Comparison of ENCODE assay signal across 8 cellular contexts in the genomic region with DNA sequence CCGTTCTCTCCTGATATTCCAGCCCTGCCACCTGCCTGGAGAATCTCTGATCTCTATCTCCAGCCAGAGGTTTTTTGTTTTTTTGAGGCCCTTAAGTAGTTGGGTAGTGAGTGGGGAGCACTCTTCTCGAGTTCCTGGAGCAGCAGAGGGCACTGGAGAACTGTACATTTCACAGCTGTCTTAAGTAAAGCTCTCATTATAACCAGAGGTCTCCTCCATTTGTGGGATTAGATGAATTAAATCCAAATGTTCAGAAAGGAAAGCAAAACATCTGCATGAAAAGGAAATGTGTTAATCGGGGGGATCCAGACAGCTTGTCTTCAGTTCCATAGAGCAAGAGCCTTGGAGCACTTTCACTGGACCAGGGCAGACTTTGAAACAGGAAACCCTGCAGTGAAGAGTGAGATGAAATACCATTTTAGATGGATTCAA. TPM values are rescaled to one million over a fixed set of nuclear protein-coding genes. Genes with fewer than 3 reads are reported as not detected.
DNase-seq lines count a peak whose midpoint lies in the region; ATAC-seq and TF ChIP-seq lines count a peak whose summit lies in the region.

No MANE protein-coding gene starts in this region.

- no peak for TF ChIP-seq POLR2A in sigmoid colon (IDR thresholded peaks at IDR 0.05)

- H3K27me3 ChIP-seq in BJ (ENCODE audit: control insufficient read depth, insufficient read depth, low read length) (no peaks in the 10 kb centered on the region), sigmoid colon (no peaks in the 10 kb centered on the region)

- no peak overlapping the region for H3K4me3 Mint-ChIP-seq in activated T-helper 2 cell treated with anti-CD3 and anti-CD28 coated beads, Interferon-gamma antibody, Interleukin-2, Interleukin-4, amounts not matched to agents 10 μg/mL and 5 μg/mL and 100 μg/mL, durations not matched to agents 14 hours and 24 hours and 36 hours (ENCODE audit: low read depth)
- H3K4me3 Mint-ChIP-seq in progenitor cell of endocrine pancreas (ENCODE audit: low read depth) = no peak overlapping the region

- POLR2A ChIA-PET in BJ (lab: Charles Lee) = no interaction called here

- no peaks in the 10 kb centered on the region for H3K36me3 Mint-ChIP-seq in activated T-helper 2 cell treated with anti-CD3 and anti-CD28 coated beads, Interferon-gamma antibody, Interleukin-2, Interleukin-4, amounts not matched to agents 10 μg/mL and 5 μg/mL and 100 μg/mL, durations not matched to agents 14 hours and 24 hours and 36 hours (ENCODE audit: low read depth)
- H3K36me3 Mint-ChIP-seq in progenitor cell of endocrine pancreas (ENCODE audit: insufficient read depth) = no peaks in the 10 kb centered on the region

- DNase-seq in BJ (ENCODE audit: low read depth) (no peak), left kidney (ENCODE audit: low read depth, low spot score) (peak; percentile 65), sigmoid colon (no peak), DMS79 (lab: John Stamatoyannopoulos, UW) (no peak), progenitor cell of endocrine pancreas (ENCODE audit: low spot score, unreplicated experiment) (no peak)
- DNase-seq in activated T-helper 2 cell treated with anti-CD3 and anti-CD28 coated beads, Interferon-gamma antibody, Interleukin-2, Interleukin-4, amounts not matched to agents 10 μg/mL and 5 μg/mL and 100 μg/mL, durations not matched to agents 14 hours and 24 hours and 36 hours (ENCODE audit: low spot score) = no peak

- TF ChIP-seq EP300 in Ishikawa (IDR thresholded peaks at IDR 0.05; ENCODE audit: borderline replicate concordance) (no peak), sigmoid colon (IDR thresholded peaks at IDR 0.05) (no peak)

- no peak for ATAC-seq in HG02840 (IDR thresholded peaks at IDR 0.05; ENCODE audit: low FRiP score, unreplicated experiment)

- H3K27me3 Mint-ChIP-seq in activated T-helper 2 cell treated with anti-CD3 and anti-CD28 coated beads, Interferon-gamma antibody, Interleukin-2, Interleukin-4, amounts not matched to agents 10 μg/mL and 5 μg/mL and 100 μg/mL, durations not matched to agents 14 hours and 24 hours and 36 hours (ENCODE audit: low read depth) = peaks cover 4% of the 10 kb centered on the region
- H3K27me3 Mint-ChIP-seq in progenitor cell of endocrine pancreas = no peaks in the 10 kb centered on the region

- CTCF ChIA-PET in BJ (lab: Yijun Ruan, JAX) = interaction anchor here (0.9 to 5.6 kb wide), 6 partner anchors 33 to 645 kb away, joined by 3 to 92 read pairs (median 4); a partner anchor contains a TSS

- 39 to 68% methylated on average over 3 of the region's 3 CpGs for WGBS in sigmoid colon, 2 donors

- intact Hi-C loops in activated T-helper 2 cell treated with anti-CD3 and anti-CD28 coated beads, Interferon-gamma antibody, Interleukin-2, Interleukin-4, amounts not matched to agents 10 μg/mL and 5 μg/mL and 100 μg/mL, durations not matched to agents 14 hours and 24 hours and 36 hours (cut with micrococcal nuclease) = no loop called here
- intact Hi-C loops in sigmoid colon (cut with DNase I) = no loop called here

- peak overlapping the region in 1 of 4 donors; percentile 12 for H3K27ac ChIP-seq in sigmoid colon

- H3K4me3 ChIP-seq in BJ (ENCODE audit: low read depth, low read length) (no peak overlapping the region), sigmoid colon (no peak overlapping the region)

- H3K36me3 ChIP-seq in BJ (ENCODE audit: control insufficient read depth, insufficient read depth, low read length) (no peaks in the 10 kb centered on the region), sigmoid colon (no peaks in the 10 kb centered on the region)

- TF ChIP-seq CTCF in BJ (IDR thresholded peaks at IDR 0.05; ENCODE audit: insufficient read depth, low read depth, low read length) = peak; percentile 36; the same call in 1 of the 2 replicates
- no peak for TF ChIP-seq CTCF in sigmoid colon (IDR thresholded peaks at IDR 0.05)
- no peak for TF ChIP-seq CTCF in progenitor cell of endocrine pancreas (IDR thresholded peaks at IDR 0.05; ENCODE audit: unreplicated experiment)

- H3K4me1 ChIP-seq in sigmoid colon = no peaks in the 10 kb centered on the region

- TF ChIP-seq RAD21 in Ishikawa (IDR thresholded peaks at IDR 0.05; ENCODE audit: low read depth) = peak; percentile 33

- H3K27ac Mint-ChIP-seq in activated T-helper 2 cell treated with anti-CD3 and anti-CD28 coated beads, Interferon-gamma antibody, Interleukin-2, Interleukin-4, amounts not matched to agents 10 μg/mL and 5 μg/mL and 100 μg/mL, durations not matched to agents 14 hours and 24 hours and 36 hours = peak overlapping the region; percentile 6
- no peak overlapping the region for H3K27ac Mint-ChIP-seq in progenitor cell of endocrine pancreas

- peaks cover 17% of the 10 kb centered on the region for H3K4me1 Mint-ChIP-seq in activated T-helper 2 cell treated with anti-CD3 and anti-CD28 coated beads, Interferon-gamma antibody, Interleukin-2, Interleukin-4, amounts not matched to agents 10 μg/mL and 5 μg/mL and 100 μg/mL, durations not matched to agents 14 hours and 24 hours and 36 hours (ENCODE audit: low read depth)
- peaks cover 9% of the 10 kb centered on the region for H3K4me1 Mint-ChIP-seq in progenitor cell of endocrine pancreas (ENCODE audit: low read depth)

- no peaks in the 10 kb centered on the region for H3K9me3 Mint-ChIP-seq in activated T-helper 2 cell treated with anti-CD3 and anti-CD28 coated beads, Interferon-gamma antibody, Interleukin-2, Interleukin-4, amounts not matched to agents 10 μg/mL and 5 μg/mL and 100 μg/mL, durations not matched to agents 14 hours and 24 hours and 36 hours
- no peaks in the 10 kb centered on the region for H3K9me3 Mint-ChIP-seq in progenitor cell of endocrine pancreas (ENCODE audit: low read depth)

- no peaks in the 10 kb centered on the region for H3K9me3 ChIP-seq in sigmoid colon

TF ChIP-seq in Ishikawa, 13 proteins besides CTCF, POLR2A, EP300 and RAD21:
- TF ChIP-seq, protein P1, sequence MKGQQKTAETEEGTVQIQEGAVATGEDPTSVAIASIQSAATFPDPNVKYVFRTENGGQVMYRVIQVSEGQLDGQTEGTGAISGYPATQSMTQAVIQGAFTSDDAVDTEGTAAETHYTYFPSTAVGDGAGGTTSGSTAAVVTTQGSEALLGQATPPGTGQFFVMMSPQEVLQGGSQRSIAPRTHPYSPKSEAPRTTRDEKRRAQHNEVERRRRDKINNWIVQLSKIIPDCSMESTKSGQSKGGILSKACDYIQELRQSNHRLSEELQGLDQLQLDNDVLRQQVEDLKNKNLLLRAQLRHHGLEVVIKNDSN (IDR thresholded peaks at IDR 0.05) = no peak
- no peak for TF ChIP-seq ZBTB7A (IDR thresholded peaks at IDR 0.05; ENCODE audit: low read depth)
- TF ChIP-seq TCF12 (IDR thresholded peaks at IDR 0.05; ENCODE audit: low read depth) = no peak
- TF ChIP-seq CEBPB (IDR thresholded peaks at IDR 0.05) = no peak
- no peak for TF ChIP-seq YY1 (IDR thresholded peaks at IDR 0.05; ENCODE audit: low read depth)
- no peak for TF ChIP-seq NFIC (IDR thresholded peaks at IDR 0.05)
- TF ChIP-seq, protein P2, sequence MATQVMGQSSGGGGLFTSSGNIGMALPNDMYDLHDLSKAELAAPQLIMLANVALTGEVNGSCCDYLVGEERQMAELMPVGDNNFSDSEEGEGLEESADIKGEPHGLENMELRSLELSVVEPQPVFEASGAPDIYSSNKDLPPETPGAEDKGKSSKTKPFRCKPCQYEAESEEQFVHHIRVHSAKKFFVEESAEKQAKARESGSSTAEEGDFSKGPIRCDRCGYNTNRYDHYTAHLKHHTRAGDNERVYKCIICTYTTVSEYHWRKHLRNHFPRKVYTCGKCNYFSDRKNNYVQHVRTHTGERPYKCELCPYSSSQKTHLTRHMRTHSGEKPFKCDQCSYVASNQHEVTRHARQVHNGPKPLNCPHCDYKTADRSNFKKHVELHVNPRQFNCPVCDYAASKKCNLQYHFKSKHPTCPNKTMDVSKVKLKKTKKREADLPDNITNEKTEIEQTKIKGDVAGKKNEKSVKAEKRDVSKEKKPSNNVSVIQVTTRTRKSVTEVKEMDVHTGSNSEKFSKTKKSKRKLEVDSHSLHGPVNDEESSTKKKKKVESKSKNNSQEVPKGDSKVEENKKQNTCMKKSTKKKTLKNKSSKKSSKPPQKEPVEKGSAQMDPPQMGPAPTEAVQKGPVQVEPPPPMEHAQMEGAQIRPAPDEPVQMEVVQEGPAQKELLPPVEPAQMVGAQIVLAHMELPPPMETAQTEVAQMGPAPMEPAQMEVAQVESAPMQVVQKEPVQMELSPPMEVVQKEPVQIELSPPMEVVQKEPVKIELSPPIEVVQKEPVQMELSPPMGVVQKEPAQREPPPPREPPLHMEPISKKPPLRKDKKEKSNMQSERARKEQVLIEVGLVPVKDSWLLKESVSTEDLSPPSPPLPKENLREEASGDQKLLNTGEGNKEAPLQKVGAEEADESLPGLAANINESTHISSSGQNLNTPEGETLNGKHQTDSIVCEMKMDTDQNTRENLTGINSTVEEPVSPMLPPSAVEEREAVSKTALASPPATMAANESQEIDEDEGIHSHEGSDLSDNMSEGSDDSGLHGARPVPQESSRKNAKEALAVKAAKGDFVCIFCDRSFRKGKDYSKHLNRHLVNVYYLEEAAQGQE (IDR thresholded peaks at IDR 0.05; ENCODE audit: low read depth) = no peak
- TF ChIP-seq CREB1 (IDR thresholded peaks at IDR 0.05; ENCODE audit: low read depth) = no peak
- no peak for TF ChIP-seq EGR1 (IDR thresholded peaks at IDR 0.05)
- no peak for TF ChIP-seq FOXM1 (IDR thresholded peaks at IDR 0.05; ENCODE audit: borderline replicate concordance, low read depth)
- TF ChIP-seq, protein P3, sequence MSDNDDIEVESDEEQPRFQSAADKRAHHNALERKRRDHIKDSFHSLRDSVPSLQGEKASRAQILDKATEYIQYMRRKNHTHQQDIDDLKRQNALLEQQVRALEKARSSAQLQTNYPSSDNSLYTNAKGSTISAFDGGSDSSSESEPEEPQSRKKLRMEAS (IDR thresholded peaks at IDR 0.05) = no peak
- no peak for TF ChIP-seq TAF1 (IDR thresholded peaks at IDR 0.05; ENCODE audit: low read depth)
- no peak for TF ChIP-seq TEAD4 (IDR thresholded peaks at IDR 0.05)

RNA-seq across cellular contexts. Expression of a gene that starts 32.8 kb away (rescaled TPM):
- polyA plus RNA-seq in BJ (2011; rRNA removed) (10.2 and 16.0 TPM in 2 replicates), sigmoid colon (10 to 100 TPM in 1 of 3 donors, 1 to 10 TPM in 2; 1.6 to 27.0 (median 8.9) TPM)
- 12.7 and 29.8 TPM in 2 replicates for polyA minus RNA-seq in BJ (2011; rRNA and poly(A)+ RNA removed)
- not detected in 2 replicates for total RNA-seq in activated T-helper 2 cell treated with anti-CD3 and anti-CD28 coated beads, Interferon-gamma antibody, Interleukin-2, Interleukin-4, amounts not matched to agents 10 μg/mL and 5 μg/mL and 100 μg/mL, durations not matched to agents 14 hours and 24 hours and 36 hours
- total RNA-seq in sigmoid colon (10 to 100 TPM; 20.8 to 65.5 (median 53.9) TPM), progenitor cell of endocrine pancreas (4.1 and 5.5 TPM in 2 replicates)
